ENCODE assay signal across 17 cellular contexts in the genomic region with DNA sequence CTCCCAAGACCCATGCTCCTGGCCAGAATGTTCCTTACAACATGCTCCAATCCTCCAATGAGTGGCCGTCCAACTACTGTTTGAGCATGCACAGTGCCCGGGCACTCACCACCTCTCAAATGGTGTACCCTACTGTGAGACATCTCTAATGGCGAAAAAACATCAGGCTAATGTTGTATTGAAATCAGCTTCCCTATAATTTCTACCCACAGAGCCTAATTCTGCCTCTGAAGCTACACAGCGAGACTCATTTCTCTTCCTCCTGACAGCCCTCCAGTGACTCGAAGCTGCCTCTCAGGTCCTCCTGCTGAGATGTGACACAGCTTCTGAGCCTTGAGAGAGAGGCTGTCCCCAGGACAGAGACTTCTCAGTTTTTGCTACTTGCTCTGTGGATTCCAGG.
DNase-seq lines count a peak whose midpoint lies in the region; ATAC-seq and TF ChIP-seq lines count a peak whose summit lies in the region.
"Had no signal": no experiment of that assay in that cellular context is flagged by ENCODE, and none has a peak within 500 bp of the region (broad histone marks: within the 10 kb centered on the region; RNA-seq: fewer than 3 reads in every experiment).

No MANE protein-coding gene starts in this region.

- ATAC-seq in HG03378 (IDR thresholded peaks at IDR 0.05; ENCODE audit: unreplicated experiment), result no peak

- H3K36me3 ChIP-seq in neural cell (ENCODE audit: insufficient read depth, low read length), result no peaks in the 10 kb centered on the region
- H3K36me3 ChIP-seq: HAP-1 had no signal

- peak; percentile 67 for TF ChIP-seq EP300 in neural cell (conservative IDR thresholded peaks at IDR 0.05; ENCODE audit: poor library complexity, severe bottlenecking)

- TF ChIP-seq CTCF in neural cell (IDR thresholded peaks at IDR 0.05; ENCODE audit: poor library complexity, severe bottlenecking), result no peak

- no peak overlapping the region for H3K9ac ChIP-seq in neural cell (ENCODE audit: low read length)

- peak overlapping the region; percentile 7 for H3K4me3 ChIP-seq in neural cell (ENCODE audit: low read length)
- H3K4me3 ChIP-seq: HAP-1 had no signal

- H3K9me3 ChIP-seq in neural cell (ENCODE audit: low read length), result no peaks in the 10 kb centered on the region
- H3K9me3 ChIP-seq: HAP-1 had no signal

- no peaks in the 10 kb centered on the region for H3K27me3 ChIP-seq in neural cell (ENCODE audit: insufficient read depth, low read depth, low read length)

- no peaks in the 10 kb centered on the region for H3K79me2 ChIP-seq in neural cell (replicated peaks; ENCODE audit: insufficient read depth, low read length)

- no peak for TF ChIP-seq RAD21 in neural cell (conservative IDR thresholded peaks at IDR 0.05)

- no peaks in the 10 kb centered on the region for H3F3A ChIP-seq in neural cell (ENCODE audit: insufficient read depth, low read length, poor library complexity, severe bottlenecking)

- peak overlapping the region; percentile 39 for H3K27ac ChIP-seq in neural cell (ENCODE audit: low read length)
- H3K27ac ChIP-seq: HL-60 had no signal

- DNase-seq in COR-L47 (lab: John Stamatoyannopoulos, UW), result peak; percentile 16
- peak; percentile 81 to 95 for DNase-seq in NCI-H2081 (lab: John Stamatoyannopoulos, UW)
- peak; percentile 10 for DNase-seq in cerebellar cortex (ENCODE audit: low spot score)
- no peak for DNase-seq in central memory CD4-positive, alpha-beta T cell
- DNase-seq in NCI-H446 treated with DMSO at 0.1 percent for 48 hours (lab: John Stamatoyannopoulos, UW), result no peak
- DNase-seq: C1 segment of cervical spinal cord; CD4-positive, alpha-beta memory T cell; DMS153; DMS79 treated with DMSO at 0.1 percent for 48 hours; EL; GDM1; GOT3; HFFc6 had no signal

- H4K20me1 ChIP-seq in neural cell (ENCODE audit: insufficient read depth), result no peaks in the 10 kb centered on the region

- H3K9me2 ChIP-seq in neural cell (ENCODE audit: insufficient read depth, low read length), result no peaks in the 10 kb centered on the region

- no peak overlapping the region for H2AFZ ChIP-seq in neural cell (ENCODE audit: low read depth, low read length)

- no peak overlapping the region for H3K4me2 ChIP-seq in neural cell (ENCODE audit: low read length)

TF ChIP-seq in neural cell, 6 proteins besides CTCF, POLR2A, EP300 and RAD21:
- TF ChIP-seq REST (IDR thresholded peaks at IDR 0.05; ENCODE audit: borderline replicate concordance) (no peak), SMC3 (conservative IDR thresholded peaks at IDR 0.05; ENCODE audit: poor library complexity) (no peak), POLR2AphosphoS5 (IDR thresholded peaks at IDR 0.05) (peak; percentile 84)

Comparison
In these comparisons a context has a peak if more than half of its experiments do, and no peak if none do; other contexts are left out.
1. DNase-seq: peak in COR-L47 (single experiment), NCI-H2081 (2 of 2) and cerebellar cortex (single experiment); none in central memory CD4-positive, alpha-beta T cell (single experiment) and NCI-H446 treated with DMSO at 0.1 percent for 48 hours (single experiment).